Comparison of ENCODE assay signal across 1 cellular context in the genomic region with DNA sequence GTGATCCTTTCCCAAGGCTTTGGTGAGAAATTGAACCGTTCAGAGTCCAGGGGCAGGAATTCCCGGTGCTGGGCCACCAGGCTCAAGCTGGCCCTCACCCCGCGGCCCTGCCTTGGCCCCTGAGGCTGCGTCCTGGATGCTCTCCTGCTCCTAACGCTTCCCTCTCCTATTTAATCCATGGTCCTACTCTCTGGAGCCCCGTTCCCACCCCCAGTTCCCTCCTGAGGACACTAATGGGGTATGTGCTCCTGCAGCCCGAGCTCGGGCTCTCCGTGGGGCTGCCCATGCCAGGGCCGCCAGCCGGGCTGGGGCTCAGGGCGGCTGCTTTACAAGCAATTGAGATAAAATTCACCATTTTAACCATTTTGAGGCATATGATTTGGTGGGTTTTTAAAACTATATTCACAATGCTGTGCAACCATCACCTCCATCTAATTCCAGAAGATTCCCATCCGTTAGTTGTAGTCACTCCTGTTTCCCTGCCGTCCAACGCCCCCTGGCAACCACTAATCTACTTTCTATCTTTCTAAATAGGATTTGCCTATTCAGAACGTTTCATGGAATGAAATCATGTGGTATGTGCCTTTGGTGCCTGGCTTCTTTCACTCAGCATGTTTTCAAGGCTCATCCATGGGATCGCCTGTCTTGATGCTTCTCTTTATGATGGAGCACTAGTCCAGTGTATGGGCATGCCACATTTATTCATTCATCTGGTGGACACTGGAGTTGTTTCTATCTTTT.
A peak's percentile ranks its signal among the peaks of the same experiment; 100 is the strongest.
TF ChIP-seq lines count a peak whose summit lies in the region.

No MANE protein-coding gene starts in this region.

TF ChIP-seq in SK-N-SH, 30 proteins besides CTCF, POLR2A, EP300 and RAD21:
- TF ChIP-seq, protein P1, sequence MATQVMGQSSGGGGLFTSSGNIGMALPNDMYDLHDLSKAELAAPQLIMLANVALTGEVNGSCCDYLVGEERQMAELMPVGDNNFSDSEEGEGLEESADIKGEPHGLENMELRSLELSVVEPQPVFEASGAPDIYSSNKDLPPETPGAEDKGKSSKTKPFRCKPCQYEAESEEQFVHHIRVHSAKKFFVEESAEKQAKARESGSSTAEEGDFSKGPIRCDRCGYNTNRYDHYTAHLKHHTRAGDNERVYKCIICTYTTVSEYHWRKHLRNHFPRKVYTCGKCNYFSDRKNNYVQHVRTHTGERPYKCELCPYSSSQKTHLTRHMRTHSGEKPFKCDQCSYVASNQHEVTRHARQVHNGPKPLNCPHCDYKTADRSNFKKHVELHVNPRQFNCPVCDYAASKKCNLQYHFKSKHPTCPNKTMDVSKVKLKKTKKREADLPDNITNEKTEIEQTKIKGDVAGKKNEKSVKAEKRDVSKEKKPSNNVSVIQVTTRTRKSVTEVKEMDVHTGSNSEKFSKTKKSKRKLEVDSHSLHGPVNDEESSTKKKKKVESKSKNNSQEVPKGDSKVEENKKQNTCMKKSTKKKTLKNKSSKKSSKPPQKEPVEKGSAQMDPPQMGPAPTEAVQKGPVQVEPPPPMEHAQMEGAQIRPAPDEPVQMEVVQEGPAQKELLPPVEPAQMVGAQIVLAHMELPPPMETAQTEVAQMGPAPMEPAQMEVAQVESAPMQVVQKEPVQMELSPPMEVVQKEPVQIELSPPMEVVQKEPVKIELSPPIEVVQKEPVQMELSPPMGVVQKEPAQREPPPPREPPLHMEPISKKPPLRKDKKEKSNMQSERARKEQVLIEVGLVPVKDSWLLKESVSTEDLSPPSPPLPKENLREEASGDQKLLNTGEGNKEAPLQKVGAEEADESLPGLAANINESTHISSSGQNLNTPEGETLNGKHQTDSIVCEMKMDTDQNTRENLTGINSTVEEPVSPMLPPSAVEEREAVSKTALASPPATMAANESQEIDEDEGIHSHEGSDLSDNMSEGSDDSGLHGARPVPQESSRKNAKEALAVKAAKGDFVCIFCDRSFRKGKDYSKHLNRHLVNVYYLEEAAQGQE (IDR thresholded peaks at IDR 0.05; ENCODE audit: low read depth, low read length), result no peak
- peak; percentile 29 for TF ChIP-seq CHD2 (IDR thresholded peaks at IDR 0.05; ENCODE audit: low read length, partially characterized antibody)
- TF ChIP-seq RCOR1 (IDR thresholded peaks at IDR 0.05; ENCODE audit: low read length), result peak; percentile 88; the same call in 1 of the 2 replicates
- TF ChIP-seq, protein P2, sequence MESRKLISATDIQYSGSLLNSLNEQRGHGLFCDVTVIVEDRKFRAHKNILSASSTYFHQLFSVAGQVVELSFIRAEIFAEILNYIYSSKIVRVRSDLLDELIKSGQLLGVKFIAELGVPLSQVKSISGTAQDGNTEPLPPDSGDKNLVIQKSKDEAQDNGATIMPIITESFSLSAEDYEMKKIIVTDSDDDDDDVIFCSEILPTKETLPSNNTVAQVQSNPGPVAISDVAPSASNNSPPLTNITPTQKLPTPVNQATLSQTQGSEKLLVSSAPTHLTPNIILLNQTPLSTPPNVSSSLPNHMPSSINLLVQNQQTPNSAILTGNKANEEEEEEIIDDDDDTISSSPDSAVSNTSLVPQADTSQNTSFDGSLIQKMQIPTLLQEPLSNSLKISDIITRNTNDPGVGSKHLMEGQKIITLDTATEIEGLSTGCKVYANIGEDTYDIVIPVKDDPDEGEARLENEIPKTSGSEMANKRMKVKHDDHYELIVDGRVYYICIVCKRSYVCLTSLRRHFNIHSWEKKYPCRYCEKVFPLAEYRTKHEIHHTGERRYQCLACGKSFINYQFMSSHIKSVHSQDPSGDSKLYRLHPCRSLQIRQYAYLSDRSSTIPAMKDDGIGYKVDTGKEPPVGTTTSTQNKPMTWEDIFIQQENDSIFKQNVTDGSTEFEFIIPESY (IDR thresholded peaks at IDR 0.05; ENCODE audit: borderline replicate concordance, low read depth), result no peak
- TF ChIP-seq EZH2phosphoT487 (IDR thresholded peaks at IDR 0.05; ENCODE audit: borderline replicate concordance, low read depth), result no peak
- peak; percentile 53 for TF ChIP-seq GATA2 (CRISPR knock-in tag; IDR thresholded peaks at IDR 0.05)
- no peak for TF ChIP-seq POLR2AphosphoS5 (IDR thresholded peaks at IDR 0.05; ENCODE audit: low read depth, low read length)
